8 cellular contexts compared by ENCODE assay signal in genomic region chr15:33194704-33195261, GRCh38. TPM values are rescaled to one million over a fixed set of nuclear protein-coding genes. Genes with fewer than 3 reads are reported as not detected.
DNase-seq lines count a peak whose midpoint lies in the region; ATAC-seq, FAIRE-seq and TF ChIP-seq lines count a peak whose summit lies in the region.

TSS of gene FMN1 (minus strand) at chr15:33194714. CDS start at chr15:33154914, 39,800 bp downstream.

- peak within 1 kb of the TSS; percentile 69 for H3K4me3 ChIP-seq in HUES6 (ENCODE audit: low read depth, low read length)
- H3K4me3 ChIP-seq in SJCRH30 = no peak within 1 kb of the TSS

- H3K27me3 Mint-ChIP-seq in activated naive CD4-positive, alpha-beta T cell treated with anti-CD3 and anti-CD28 coated beads, Interleukin-2, amount 10 ng/mL, durations not matched to agents 7 days and 5 days = peaks cover 22% of the 10 kb centered on the region
- peaks cover 25% of the 10 kb centered on the region for H3K27me3 Mint-ChIP-seq in neural crest cell (ENCODE audit: low read depth)

- no peak for FAIRE-seq in frontal cortex (lab: Jason Lieb, UNC)

- peak within 1 kb of the TSS; percentile 70 for H3K9ac ChIP-seq in HUES6 (ENCODE audit: low read length)

- peak; percentile 97 for ATAC-seq in GM21447 (IDR thresholded peaks at IDR 0.05; ENCODE audit: unreplicated experiment)

- H3K4me3 Mint-ChIP-seq in activated naive CD4-positive, alpha-beta T cell treated with anti-CD3 and anti-CD28 coated beads, Interleukin-2, amount 10 ng/mL, durations not matched to agents 7 days and 5 days = peak within 1 kb of the TSS; percentile 74
- peak within 1 kb of the TSS; percentile 82 for H3K4me3 Mint-ChIP-seq in neural crest cell

- DNase-seq in COLO829 (ENCODE audit: low spot score) = peak; percentile 73
- no peak for DNase-seq in SJCRH30
- DNase-seq in activated naive CD4-positive, alpha-beta T cell treated with anti-CD3 and anti-CD28 coated beads, Interleukin-2, amount 10 ng/mL, durations not matched to agents 7 days and 5 days = peak; percentile 94
- peak; percentile 66 to 85 for DNase-seq in frontal cortex (ENCODE audit: low spot score in 2 of 2)
- peak; percentile 91 for DNase-seq in neural crest cell (ENCODE audit: low read depth, low spot score)
- DNase-seq in stimulated activated naive CD4-positive, alpha-beta T cell treated with Interleukin-2 at 50 U/mL for 16 hours (lab: John Stamatoyannopoulos, UW) = peak; percentile 90

- no peak for TF ChIP-seq CTCF in neural crest cell (conservative IDR thresholded peaks at IDR 0.05)

- no peaks in the 10 kb centered on the region for H3K36me3 Mint-ChIP-seq in activated naive CD4-positive, alpha-beta T cell treated with anti-CD3 and anti-CD28 coated beads, Interleukin-2, amount 10 ng/mL, durations not matched to agents 7 days and 5 days
- H3K36me3 Mint-ChIP-seq in neural crest cell (ENCODE audit: low read depth) = no peaks in the 10 kb centered on the region

- CTCF ChIA-PET in activated naive CD4-positive, alpha-beta T cell treated with anti-CD3 and anti-CD28 coated beads, Interleukin-2, amount 10 ng/mL, durations not matched to agents 7 days and 5 days (lab: Charles Lee) = interaction anchor here (0.8 to 0.9 kb wide), 2 partner anchors 13 to 38 kb away, joined by 3 to 4 read pairs; no protein-coding TSS in a partner anchor

- H3K36me3 ChIP-seq in HUES6 (ENCODE audit: control insufficient read depth, insufficient read depth, low read length) = no peaks in the 10 kb centered on the region
- H3K36me3 ChIP-seq in SJCRH30 = no peaks in the 10 kb centered on the region

- no peaks in the 10 kb centered on the region for H3K9me3 ChIP-seq in HUES6 (ENCODE audit: control insufficient read depth, insufficient read depth, low read depth, low read length)
- H3K9me3 ChIP-seq in SJCRH30 (replicated peaks) = no peaks in the 10 kb centered on the region

- peak within 1 kb of the TSS; percentile 86 for H3K27ac Mint-ChIP-seq in activated naive CD4-positive, alpha-beta T cell treated with anti-CD3 and anti-CD28 coated beads, Interleukin-2, amount 10 ng/mL, durations not matched to agents 7 days and 5 days
- H3K27ac Mint-ChIP-seq in neural crest cell (ENCODE audit: unreplicated experiment) = peak within 1 kb of the TSS; percentile 32

- peaks cover 17% of the 10 kb centered on the region for H3K4me1 Mint-ChIP-seq in activated naive CD4-positive, alpha-beta T cell treated with anti-CD3 and anti-CD28 coated beads, Interleukin-2, amount 10 ng/mL, durations not matched to agents 7 days and 5 days
- H3K4me1 Mint-ChIP-seq in neural crest cell = peaks cover 16% of the 10 kb centered on the region

- H3K27me3 ChIP-seq in HUES6 (ENCODE audit: control insufficient read depth, insufficient read depth, low read length) (peaks cover 5% of the 10 kb centered on the region; the same call in 1 of the 2 replicates), SJCRH30 (no peaks in the 10 kb centered on the region)

- H3K9me3 Mint-ChIP-seq in activated naive CD4-positive, alpha-beta T cell treated with anti-CD3 and anti-CD28 coated beads, Interleukin-2, amount 10 ng/mL, durations not matched to agents 7 days and 5 days = no peaks in the 10 kb centered on the region
- H3K9me3 Mint-ChIP-seq in neural crest cell = no peaks in the 10 kb centered on the region

- H3K27ac ChIP-seq in HUES6 (ENCODE audit: low read depth, low read length) (no peak within 1 kb of the TSS), SJCRH30 (no peak within 1 kb of the TSS)

- H3K4me1 ChIP-seq in HUES6 (ENCODE audit: control insufficient read depth, insufficient read depth, low read length) (peaks cover 25% of the 10 kb centered on the region), SJCRH30 (no peaks in the 10 kb centered on the region)

RNA-seq across cellular contexts. Expression of gene FMN1, which starts in this region (rescaled TPM):
- total RNA-seq in SJCRH30 (2014; rRNA removed; shearing (Covaris generic)) = 15.6 and 21.2 TPM in 2 replicates
- total RNA-seq in frontal cortex (1.2 TPM), neural crest cell (0.09 and 0.70 TPM in 2 replicates)

Comparison
In these comparisons a context has a peak if more than half of its experiments do, and no peak if none do; other contexts are left out.
1. Peak in DNase-seq in neural crest cell; RNA of the gene not detected or under 1 TPM.
2. DNase-seq: peak in COLO829 (single experiment), activated naive CD4-positive, alpha-beta T cell treated with anti-CD3 and anti-CD28 coated beads, Interleukin-2, amount 10 ng/mL, durations not matched to agents 7 days and 5 days (single experiment), frontal cortex (2 of 2) and stimulated activated naive CD4-positive, alpha-beta T cell treated with Interleukin-2 at 50 U/mL for 16 hours (single experiment); none in SJCRH30 (0 of 2).